17 cellular contexts compared by ENCODE assay signal in the genomic region with DNA sequence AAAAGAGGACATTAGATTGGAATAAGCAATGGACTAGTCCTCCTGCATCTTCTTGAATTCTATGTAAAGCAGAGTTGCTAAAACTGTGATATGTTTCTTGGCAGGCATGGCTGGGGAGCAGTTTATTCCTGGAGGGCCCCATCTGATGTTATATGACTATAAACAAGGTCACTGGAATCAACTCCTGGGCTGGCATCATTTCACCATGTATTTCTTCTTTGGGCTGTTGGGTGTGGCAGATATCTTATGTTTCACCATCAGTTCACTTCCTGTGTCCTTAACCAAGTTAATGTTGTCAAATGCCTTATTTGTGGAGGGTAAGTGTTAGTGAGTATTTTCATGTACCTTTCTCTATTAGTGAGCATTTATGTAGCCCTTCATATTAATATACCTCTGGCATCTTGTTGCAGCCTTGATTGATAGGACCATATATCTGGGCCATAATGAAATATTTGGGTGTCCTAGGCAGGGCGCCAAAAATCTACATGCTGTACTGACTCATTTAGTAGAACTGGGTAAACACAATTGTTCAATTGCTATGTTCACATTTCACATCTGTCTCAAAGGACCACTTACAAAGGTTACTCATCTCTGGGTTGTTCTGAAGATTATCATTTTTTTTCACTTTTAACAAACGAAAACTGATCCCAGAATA. TPM values are rescaled to one million over a fixed set of nuclear protein-coding genes. Genes with fewer than 3 reads are reported as not detected.
DNase-seq lines count a peak whose midpoint lies in the region; TF ChIP-seq lines count a peak whose summit lies in the region.
"Had no signal": no experiment of that assay in that cellular context is flagged by ENCODE, and none has a peak within 500 bp of the region (broad histone marks: within the 10 kb centered on the region; RNA-seq: fewer than 3 reads in every experiment).

No MANE protein-coding gene starts in this region.

- H3K9me2 ChIP-seq in hepatocyte (replicated peaks; ENCODE audit: insufficient read depth) = no peaks in the 10 kb centered on the region

- peaks cover 12% of the 10 kb centered on the region for H3K4me1 ChIP-seq in hepatocyte (ENCODE audit: insufficient read depth)
- H3K4me1 ChIP-seq: BLaER1 had no signal

- WGBS in hepatocyte (ENCODE audit: low lambda C conversion rate, missing lambda C conversion rate) = 82% methylated on average over 2 of the region's 2 CpGs

- H3K9me3 ChIP-seq in hepatocyte (ENCODE audit: low read depth) = no peaks in the 10 kb centered on the region
- H3K9me3 ChIP-seq: BLaER1 had no signal

- TF ChIP-seq CTCF in foreskin fibroblast (IDR thresholded peaks at IDR 0.05; ENCODE audit: low read depth, low read length) = no peak
- no peak for TF ChIP-seq CTCF in type B pancreatic cell (conservative IDR thresholded peaks at IDR 0.05)
- no peak for TF ChIP-seq CTCF in hepatocyte (IDR thresholded peaks at IDR 0.05; ENCODE audit: poor library complexity)

- no peak overlapping the region for H3K4me3 ChIP-seq in foreskin fibroblast (ENCODE audit: low read depth in 1 of 2, low read length in 2 of 2)
- no peak overlapping the region for H3K4me3 ChIP-seq in hepatocyte
- H3K4me3 ChIP-seq: BLaER1, coronary artery had no signal

- H3K27ac ChIP-seq in hepatocyte = no peak overlapping the region
- H3K27ac ChIP-seq: BLaER1 had no signal

- H3K4me2 ChIP-seq in hepatocyte = no peak overlapping the region
- H3K4me2 ChIP-seq: BLaER1 had no signal

- no peaks in the 10 kb centered on the region for H3K9me3 Mint-ChIP-seq in type B pancreatic cell
- H3K9me3 Mint-ChIP-seq: naive thymus-derived CD4-positive, alpha-beta T cell had no signal

- H3K79me2 ChIP-seq in hepatocyte = peaks cover 3% of the 10 kb centered on the region

- H3K27me3 Mint-ChIP-seq in type B pancreatic cell = peaks cover 5% of the 10 kb centered on the region

- H3K36me3 Mint-ChIP-seq in type B pancreatic cell = peaks cover 3% of the 10 kb centered on the region
- H3K36me3 Mint-ChIP-seq: activated naive CD8-positive, alpha-beta T cell; naive thymus-derived CD4-positive, alpha-beta T cell had no signal

- peak; percentile 36 for DNase-seq in AG20443 (ENCODE audit: low spot score)
- DNase-seq in HS-27A (ENCODE audit: low read depth) = peak; percentile 67
- DNase-seq in amniotic epithelial cell (ENCODE audit: low read depth) = peak; percentile 81
- peak; percentile 80 to 89 for DNase-seq in foreskin fibroblast
- no peak for DNase-seq in activated naive CD4-positive, alpha-beta T cell treated with Interleukin-2 at 50 U/mL for 16 hours
- DNase-seq in NCI-H446 treated with DMSO at 0.1 percent for 48 hours (lab: John Stamatoyannopoulos, UW) = no peak
- DNase-seq in type B pancreatic cell (ENCODE audit: extremely low spot score, unreplicated experiment) = no peak
- DNase-seq in hepatocyte (ENCODE audit: low spot score) = no peak
- DNase-seq: activated CD8-positive, alpha-beta memory T cell treated with anti-CD3 and anti-CD28 coated beads, Interleukin-2, amount 50 U/mL, for 4 hours; GF-D8; naive thymus-derived CD4-positive, alpha-beta T cell; NCI-H1694 treated with DMSO at 0.1 percent for 48 hours; stimulated activated CD4-positive, alpha-beta T cell treated with anti-CD3 and anti-CD28 coated beads, Interleukin-4, amount 100 ng/mL, for 4 hours; stimulated activated naive CD4-positive, alpha-beta T cell had no signal

- no peak overlapping the region for H3K4me3 Mint-ChIP-seq in type B pancreatic cell
- H3K4me3 Mint-ChIP-seq: activated naive CD8-positive, alpha-beta T cell; naive thymus-derived CD4-positive, alpha-beta T cell had no signal

- H3K27ac Mint-ChIP-seq in type B pancreatic cell = no peak overlapping the region
- H3K27ac Mint-ChIP-seq: activated naive CD8-positive, alpha-beta T cell; naive thymus-derived CD4-positive, alpha-beta T cell had no signal

- H4K20me1 ChIP-seq in hepatocyte (ENCODE audit: insufficient read depth, poor library complexity, severe bottlenecking) = no peaks in the 10 kb centered on the region
- H4K20me1 ChIP-seq: BLaER1 had no signal

- no peak overlapping the region for H2AFZ ChIP-seq in hepatocyte

- no peaks in the 10 kb centered on the region for H3K27me3 ChIP-seq in hepatocyte
- H3K27me3 ChIP-seq: BLaER1 had no signal

- H3K36me3 ChIP-seq in hepatocyte (replicated peaks; ENCODE audit: insufficient read depth, low read depth) = no peaks in the 10 kb centered on the region
- H3K36me3 ChIP-seq: BLaER1 had no signal

- H3K4me1 Mint-ChIP-seq in type B pancreatic cell (ENCODE audit: unreplicated experiment) = peaks cover 6% of the 10 kb centered on the region

RNA-seq across cellular contexts. Expression of a gene that starts 52.6 kb away (rescaled TPM):
- total RNA-seq in type B pancreatic cell (ENCODE audit: low replicate concordance) (2.8 and 7.7 TPM in 2 replicates), hepatocyte (33.3 and 34.1 TPM in 2 replicates)
- 2.5 and 4.9 TPM in 2 replicates for polyA plus RNA-seq in hepatocyte
- total RNA-seq: naive thymus-derived CD4-positive, alpha-beta T cell had no signal
- polyA plus RNA-seq: naive thymus-derived CD4-positive, alpha-beta T cell had no signal

Comparison
In these comparisons a context has a peak if more than half of its experiments do, and no peak if none do; other contexts are left out.
1. DNase-seq: peak in AG20443 (single experiment), HS-27A (single experiment), amniotic epithelial cell (single experiment) and foreskin fibroblast (2 of 2); none in activated naive CD4-positive, alpha-beta T cell treated with Interleukin-2 at 50 U/mL for 16 hours (single experiment), NCI-H446 treated with DMSO at 0.1 percent for 48 hours (single experiment), type B pancreatic cell (single experiment) and hepatocyte (single experiment).